12 cellular contexts compared by ENCODE assay signal in the genomic region with DNA sequence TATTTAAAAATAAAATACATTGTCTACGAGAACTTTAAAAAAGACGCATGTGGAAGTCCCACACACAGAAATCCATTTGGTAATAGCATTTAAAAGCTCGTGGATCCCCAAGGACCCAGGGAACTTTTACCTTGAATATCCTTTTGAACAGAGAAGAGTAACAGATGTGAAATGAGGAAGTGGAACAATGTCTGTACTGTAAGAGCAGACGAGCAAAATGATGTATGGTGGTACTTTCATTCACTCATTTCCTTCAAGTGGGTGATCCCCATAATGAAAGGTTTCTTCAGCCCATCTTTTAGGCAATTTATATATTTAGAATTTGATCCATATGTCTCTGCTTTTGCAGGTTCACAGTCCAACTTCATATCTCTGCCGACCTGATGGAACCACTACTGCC.
A peak's percentile ranks its signal among the peaks of the same experiment; 100 is the strongest.
DNase-seq lines count a peak whose midpoint lies in the region; ATAC-seq and TF ChIP-seq lines count a peak whose summit lies in the region.
"Had no signal": no experiment of that assay in that cellular context is flagged by ENCODE, and none has a peak within 500 bp of the region (broad histone marks: within the 10 kb centered on the region; RNA-seq: fewer than 3 reads in every experiment).

No MANE protein-coding gene starts in this region.

- H3K36me3 ChIP-seq in tibial nerve, result no peaks in the 10 kb centered on the region

- H3K27ac Mint-ChIP-seq in T-helper 17 cell, result no peak overlapping the region
- H3K27ac Mint-ChIP-seq in activated T-helper 1 cell treated with anti-CD3 and anti-CD28 coated beads, Interleukin-12 subunit alpha, Interleukin-12 subunit beta, Interleukin-2, Interleukin-4 antibody, amounts not matched to agents 30 ng/mL and 10 ng/mL and 1 ng/mL, durations not matched to agents 14 hours and 24 hours and 36 hours, result no peak overlapping the region
- H3K27ac Mint-ChIP-seq: activated CD8-positive, alpha-beta T cell treated with anti-CD3 and anti-CD28 coated beads for 36 hours; naive thymus-derived CD8-positive, alpha-beta T cell had no signal

- TF ChIP-seq POLR2A in tibial nerve (IDR thresholded peaks at IDR 0.05), result no peak

- H3K36me3 Mint-ChIP-seq in T-helper 17 cell (ENCODE audit: low read depth), result no peaks in the 10 kb centered on the region
- H3K36me3 Mint-ChIP-seq in activated T-helper 1 cell treated with anti-CD3 and anti-CD28 coated beads, Interleukin-12 subunit alpha, Interleukin-12 subunit beta, Interleukin-2, Interleukin-4 antibody, amounts not matched to agents 30 ng/mL and 10 ng/mL and 1 ng/mL, durations not matched to agents 14 hours and 24 hours and 36 hours (ENCODE audit: low read depth), result no peaks in the 10 kb centered on the region
- H3K36me3 Mint-ChIP-seq: naive thymus-derived CD8-positive, alpha-beta T cell had no signal

- H3K9me3 ChIP-seq in T-helper 17 cell (ENCODE audit: control insufficient read depth, low read length, poor library complexity, severe bottlenecking) (no peaks in the 10 kb centered on the region), tibial nerve (no peaks in the 10 kb centered on the region)
- H3K9me3 ChIP-seq: suprapubic skin had no signal

- H3K4me1 Mint-ChIP-seq in T-helper 17 cell, result no peaks in the 10 kb centered on the region
- H3K4me1 Mint-ChIP-seq in activated T-helper 1 cell treated with anti-CD3 and anti-CD28 coated beads, Interleukin-12 subunit alpha, Interleukin-12 subunit beta, Interleukin-2, Interleukin-4 antibody, amounts not matched to agents 30 ng/mL and 10 ng/mL and 1 ng/mL, durations not matched to agents 14 hours and 24 hours and 36 hours (ENCODE audit: low read depth), result no peaks in the 10 kb centered on the region
- H3K4me1 Mint-ChIP-seq: naive thymus-derived CD8-positive, alpha-beta T cell had no signal

- peak; percentile 92 for ATAC-seq in GM18517 (IDR thresholded peaks at IDR 0.05; ENCODE audit: unreplicated experiment)
- peak; percentile 94 for ATAC-seq in GM21423 (IDR thresholded peaks at IDR 0.05; ENCODE audit: unreplicated experiment)
- peak; percentile 89 for ATAC-seq in HG03095 (IDR thresholded peaks at IDR 0.05; ENCODE audit: unreplicated experiment)
- ATAC-seq in T-helper 17 cell, result no peak
- ATAC-seq: activated CD8-positive, alpha-beta T cell treated with anti-CD3 and anti-CD28 coated beads for 36 hours; naive thymus-derived CD8-positive, alpha-beta T cell had no signal

- DNase-seq in NCI-H69 (lab: John Stamatoyannopoulos, UW) (peak; percentile 54), T-helper 17 cell (no peak), tibial nerve (ENCODE audit: low spot score in 2 of 2) (no peak), DMS 273 treated with DMSO at 0.1 percent for 48 hours (lab: John Stamatoyannopoulos, UW) (no peak)
- no peak for DNase-seq in activated T-helper 1 cell treated with anti-CD3 and anti-CD28 coated beads, Interleukin-12 subunit alpha, Interleukin-12 subunit beta, Interleukin-2, Interleukin-4 antibody, amounts not matched to agents 30 ng/mL and 10 ng/mL and 1 ng/mL, durations not matched to agents 14 hours and 24 hours and 36 hours (ENCODE audit: low spot score)
- DNase-seq: activated CD8-positive, alpha-beta T cell treated with anti-CD3 and anti-CD28 coated beads for 36 hours; naive thymus-derived CD8-positive, alpha-beta T cell had no signal

- WGBS in tibial nerve, 2 donors, result 56 to 61% methylated on average over 5 of the region's 5 CpGs

- no peaks in the 10 kb centered on the region for H3K27me3 ChIP-seq in tibial nerve
- H3K27me3 ChIP-seq: suprapubic skin had no signal

- TF ChIP-seq CTCF in tibial nerve (IDR thresholded peaks at IDR 0.05), result no peak

- H3K4me3 Mint-ChIP-seq in T-helper 17 cell, result no peak overlapping the region
- no peak overlapping the region for H3K4me3 Mint-ChIP-seq in activated T-helper 1 cell treated with anti-CD3 and anti-CD28 coated beads, Interleukin-12 subunit alpha, Interleukin-12 subunit beta, Interleukin-2, Interleukin-4 antibody, amounts not matched to agents 30 ng/mL and 10 ng/mL and 1 ng/mL, durations not matched to agents 14 hours and 24 hours and 36 hours
- H3K4me3 Mint-ChIP-seq: activated CD8-positive, alpha-beta T cell treated with anti-CD3 and anti-CD28 coated beads for 36 hours; naive thymus-derived CD8-positive, alpha-beta T cell had no signal

- no peak overlapping the region for H3K27ac ChIP-seq in tibial nerve
- H3K27ac ChIP-seq: SK-N-MC, suprapubic skin had no signal

- intact Hi-C loops in activated T-helper 1 cell treated with anti-CD3 and anti-CD28 coated beads, Interleukin-12 subunit alpha, Interleukin-12 subunit beta, Interleukin-2, Interleukin-4 antibody, amounts not matched to agents 30 ng/mL and 10 ng/mL and 1 ng/mL, durations not matched to agents 14 hours and 24 hours and 36 hours (cut with micrococcal nuclease), result no loop called here

- H3K4me1 ChIP-seq in tibial nerve, result no peaks in the 10 kb centered on the region
- H3K4me1 ChIP-seq: suprapubic skin had no signal

- no peak for TF ChIP-seq EP300 in tibial nerve (IDR thresholded peaks at IDR 0.05)

- no peaks in the 10 kb centered on the region for H3K9me3 Mint-ChIP-seq in activated T-helper 1 cell treated with anti-CD3 and anti-CD28 coated beads, Interleukin-12 subunit alpha, Interleukin-12 subunit beta, Interleukin-2, Interleukin-4 antibody, amounts not matched to agents 30 ng/mL and 10 ng/mL and 1 ng/mL, durations not matched to agents 14 hours and 24 hours and 36 hours
- H3K9me3 Mint-ChIP-seq: activated CD8-positive, alpha-beta T cell treated with anti-CD3 and anti-CD28 coated beads for 36 hours; naive thymus-derived CD8-positive, alpha-beta T cell had no signal

- H3K4me3 ChIP-seq in tibial nerve, result no peak overlapping the region
- H3K4me3 ChIP-seq: SK-N-MC, suprapubic skin had no signal

- peaks cover 22% of the 10 kb centered on the region for H3K27me3 Mint-ChIP-seq in T-helper 17 cell
- peaks cover 5% of the 10 kb centered on the region for H3K27me3 Mint-ChIP-seq in activated T-helper 1 cell treated with anti-CD3 and anti-CD28 coated beads, Interleukin-12 subunit alpha, Interleukin-12 subunit beta, Interleukin-2, Interleukin-4 antibody, amounts not matched to agents 30 ng/mL and 10 ng/mL and 1 ng/mL, durations not matched to agents 14 hours and 24 hours and 36 hours (ENCODE audit: insufficient read depth)
